17 cellular contexts compared by ENCODE assay signal in the genomic region with DNA sequence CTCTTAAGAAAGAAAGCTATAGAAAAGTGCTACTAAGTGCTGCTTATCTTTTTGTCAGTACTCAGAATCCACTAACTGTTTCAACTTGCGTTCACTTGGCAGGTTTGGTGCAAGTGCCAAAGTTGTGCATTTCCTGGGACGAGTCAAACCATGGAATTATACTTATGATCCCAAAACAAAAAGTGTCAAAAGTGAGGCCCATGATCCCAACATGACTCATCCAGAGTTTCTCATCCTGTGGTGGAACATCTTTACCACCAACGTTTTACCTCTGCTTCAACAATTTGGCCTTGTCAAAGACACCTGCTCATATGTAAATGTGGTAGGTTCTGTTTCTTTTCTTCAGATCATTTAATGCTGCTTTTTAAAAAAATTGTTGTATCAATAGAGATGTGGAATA. TPM values are rescaled to one million over a fixed set of nuclear protein-coding genes. Genes with fewer than 3 reads are reported as not detected.
DNase-seq lines count a peak whose midpoint lies in the region; ATAC-seq and TF ChIP-seq lines count a peak whose summit lies in the region.
"Had no signal": no experiment of that assay in that cellular context is flagged by ENCODE, and none has a peak within 500 bp of the region (broad histone marks: within the 10 kb centered on the region; RNA-seq: fewer than 3 reads in every experiment).

No MANE protein-coding gene starts in this region.

- H3K9ac ChIP-seq in GM23248, result no peak overlapping the region

- no peaks in the 10 kb centered on the region for H3K9me3 Mint-ChIP-seq in dendritic cell treated with granulocyte-macrophage colony-stimulating factor and Interleukin-4, amounts not matched to agents 40 ng/mL and 50 ng/mL, for 4 days
- H3K9me3 Mint-ChIP-seq in stimulated activated effector memory CD8-positive, alpha-beta T cell treated with anti-CD3 and anti-CD28 coated beads, Interleukin-12 subunit alpha, Interleukin-12 subunit beta, amount 100 ng/mL, for 72 hours, result no peaks in the 10 kb centered on the region

- WGBS in GM23248 (ENCODE audit: low coverage in 1 of 2, low lambda C conversion rate in 2 of 2, missing lambda C conversion rate in 2 of 2), 2 experiments, result 50 to 52% methylated on average over 3 of the region's 3 CpGs

- peaks cover 9% of the 10 kb centered on the region for H3F3A ChIP-seq in GM23248 (ENCODE audit: insufficient read depth)

- H3K27ac ChIP-seq in GM23248, result no peak overlapping the region
- H3K27ac ChIP-seq: 22Rv1, Peyer's patch had no signal

- no peaks in the 10 kb centered on the region for H4K20me1 ChIP-seq in GM23248 (ENCODE audit: insufficient read depth)

- H3K36me3 ChIP-seq in mucosa of descending colon (ENCODE audit: low read depth) (no peaks in the 10 kb centered on the region), GM23248 (ENCODE audit: low read depth) (peaks cover 46% of the 10 kb centered on the region)

- H3K4me1 ChIP-seq in mucosa of descending colon (ENCODE audit: low read depth), result no peaks in the 10 kb centered on the region
- peaks cover 23% of the 10 kb centered on the region for H3K4me1 ChIP-seq in GM23248 (ENCODE audit: insufficient read depth)
- H3K4me1 ChIP-seq: Peyer's patch had no signal

- no peaks in the 10 kb centered on the region for H3K27me3 ChIP-seq in GM23248 (replicated peaks; ENCODE audit: insufficient read depth)
- H3K27me3 ChIP-seq: Peyer's patch had no signal

- no peaks in the 10 kb centered on the region for H3K27me3 Mint-ChIP-seq in dendritic cell treated with granulocyte-macrophage colony-stimulating factor and Interleukin-4, amounts not matched to agents 40 ng/mL and 50 ng/mL, for 4 days

- intact Hi-C loops in dendritic cell treated with granulocyte-macrophage colony-stimulating factor and Interleukin-4, amounts not matched to agents 40 ng/mL and 50 ng/mL, for 4 days (cut with micrococcal nuclease), result no loop called here
- intact Hi-C loops in mucosa of descending colon (cut with DNase I, micrococcal nuclease), result no loop called here

- H3K4me3 ChIP-seq in mucosa of descending colon, result no peak overlapping the region
- no peak overlapping the region for H3K4me3 ChIP-seq in GM23248
- H3K4me3 ChIP-seq: GM12878, Peyer's patch had no signal

- DNase-seq in DMS53 (lab: John Stamatoyannopoulos, UW), result peak; percentile 3
- no peak for DNase-seq in DMS53 treated with DMSO at 0.1 percent for 48 hours (lab: John Stamatoyannopoulos, UW; ENCODE audit: unreplicated experiment)
- peak; percentile 69 for DNase-seq in M059J (ENCODE audit: low read depth)
- DNase-seq in stimulated activated effector memory CD8-positive, alpha-beta T cell treated with anti-CD3 and anti-CD28 coated beads, Interleukin-12 subunit alpha, Interleukin-12 subunit beta, amount 100 ng/mL, for 72 hours (ENCODE audit: low spot score in 2 of 2), result no peak
- no peak for DNase-seq in mucosa of descending colon
- no peak for DNase-seq in GM23248
- DNase-seq: DMS 273 treated with DMSO at 0.1 percent for 48 hours, NCI-H1092, NCI-H345, NCI-H748 treated with DMSO at 0.1 percent for 48 hours, Peyer's patch, SIG-M5 had no signal

- no peaks in the 10 kb centered on the region for H3K9me2 ChIP-seq in GM23248 (ENCODE audit: insufficient read depth)

- TF ChIP-seq CTCF in mucosa of descending colon (IDR thresholded peaks at IDR 0.05), result no peak

- H3K4me3 Mint-ChIP-seq in dendritic cell treated with granulocyte-macrophage colony-stimulating factor and Interleukin-4, amounts not matched to agents 40 ng/mL and 50 ng/mL, for 4 days, result no peak overlapping the region
- no peak overlapping the region for H3K4me3 Mint-ChIP-seq in stimulated activated effector memory CD8-positive, alpha-beta T cell treated with anti-CD3 and anti-CD28 coated beads, Interleukin-12 subunit alpha, Interleukin-12 subunit beta, amount 100 ng/mL, for 72 hours

- no peak for ATAC-seq in stimulated activated effector memory CD8-positive, alpha-beta T cell treated with anti-CD3 and anti-CD28 coated beads, Interleukin-12 subunit alpha, Interleukin-12 subunit beta, amount 100 ng/mL, for 72 hours
- no peak for ATAC-seq in HG02571 (IDR thresholded peaks at IDR 0.05; ENCODE audit: unreplicated experiment)
- no peak for ATAC-seq in mucosa of descending colon
- ATAC-seq: GM12878, HCT116 had no signal

- peak overlapping the region; percentile 43 for H3K27ac Mint-ChIP-seq in dendritic cell treated with granulocyte-macrophage colony-stimulating factor and Interleukin-4, amounts not matched to agents 40 ng/mL and 50 ng/mL, for 4 days
- H3K27ac Mint-ChIP-seq in stimulated activated effector memory CD8-positive, alpha-beta T cell treated with anti-CD3 and anti-CD28 coated beads, Interleukin-12 subunit alpha, Interleukin-12 subunit beta, amount 100 ng/mL, for 72 hours, result peak overlapping the region; percentile 64

- H3K4me2 ChIP-seq in GM23248 (ENCODE audit: unreplicated experiment), result no peak overlapping the region

- H3K79me2 ChIP-seq in GM23248 (ENCODE audit: insufficient read depth), result no peaks in the 10 kb centered on the region

- no peaks in the 10 kb centered on the region for H3K9me3 ChIP-seq in mucosa of descending colon
- no peaks in the 10 kb centered on the region for H3K9me3 ChIP-seq in GM23248 (ENCODE audit: low read depth)
- H3K9me3 ChIP-seq: Peyer's patch had no signal

- H3K4me1 Mint-ChIP-seq in dendritic cell treated with granulocyte-macrophage colony-stimulating factor and Interleukin-4, amounts not matched to agents 40 ng/mL and 50 ng/mL, for 4 days (ENCODE audit: low read depth), result no peaks in the 10 kb centered on the region
- peaks cover 32% of the 10 kb centered on the region for H3K4me1 Mint-ChIP-seq in stimulated activated effector memory CD8-positive, alpha-beta T cell treated with anti-CD3 and anti-CD28 coated beads, Interleukin-12 subunit alpha, Interleukin-12 subunit beta, amount 100 ng/mL, for 72 hours

- peaks cover 91% of the 10 kb centered on the region for H3K36me3 Mint-ChIP-seq in dendritic cell treated with granulocyte-macrophage colony-stimulating factor and Interleukin-4, amounts not matched to agents 40 ng/mL and 50 ng/mL, for 4 days (ENCODE audit: low read depth)
- peaks cover 82% of the 10 kb centered on the region for H3K36me3 Mint-ChIP-seq in stimulated activated effector memory CD8-positive, alpha-beta T cell treated with anti-CD3 and anti-CD28 coated beads, Interleukin-12 subunit alpha, Interleukin-12 subunit beta, amount 100 ng/mL, for 72 hours

- no peak overlapping the region for H2AFZ ChIP-seq in GM23248

- in situ Hi-C loops in GM23248 (cut with MboI), result no loop called here

RNA-seq across cellular contexts. Expression of a gene that starts 32.6 kb away (rescaled TPM):
- total RNA-seq in M059J (2014; rRNA removed; shearing (Covaris generic)), result 30.8 and 53.6 TPM in 2 replicates
- 100 to 1,000 TPM in 1 of 3 donors, 10 to 100 TPM in 2; 16.6 to 132 (median 26.1) TPM for total RNA-seq in mucosa of descending colon
- 26.2 and 39.2 TPM in 2 replicates for total RNA-seq in GM23248 (2014; rRNA removed; shearing (Covaris generic))
- 57.2 and 58.1 TPM in 2 replicates for polyA plus RNA-seq in GM23248 (2016; fragmentation: Nextera tagmentation; extraction: Ambion mirVana)

Comparison
In these comparisons a context has a peak if more than half of its experiments do, and no peak if none do; other contexts are left out.
1. DNase-seq: peak in DMS53 (single experiment) and M059J (single experiment); none in DMS53 treated with DMSO at 0.1 percent for 48 hours (single experiment), stimulated activated effector memory CD8-positive, alpha-beta T cell treated with anti-CD3 and anti-CD28 coated beads, Interleukin-12 subunit alpha, Interleukin-12 subunit beta, amount 100 ng/mL, for 72 hours (0 of 2), mucosa of descending colon (0 of 3) and GM23248 (single experiment).